Comparison of ENCODE assay signal across 9 cellular contexts in the genomic region with DNA sequence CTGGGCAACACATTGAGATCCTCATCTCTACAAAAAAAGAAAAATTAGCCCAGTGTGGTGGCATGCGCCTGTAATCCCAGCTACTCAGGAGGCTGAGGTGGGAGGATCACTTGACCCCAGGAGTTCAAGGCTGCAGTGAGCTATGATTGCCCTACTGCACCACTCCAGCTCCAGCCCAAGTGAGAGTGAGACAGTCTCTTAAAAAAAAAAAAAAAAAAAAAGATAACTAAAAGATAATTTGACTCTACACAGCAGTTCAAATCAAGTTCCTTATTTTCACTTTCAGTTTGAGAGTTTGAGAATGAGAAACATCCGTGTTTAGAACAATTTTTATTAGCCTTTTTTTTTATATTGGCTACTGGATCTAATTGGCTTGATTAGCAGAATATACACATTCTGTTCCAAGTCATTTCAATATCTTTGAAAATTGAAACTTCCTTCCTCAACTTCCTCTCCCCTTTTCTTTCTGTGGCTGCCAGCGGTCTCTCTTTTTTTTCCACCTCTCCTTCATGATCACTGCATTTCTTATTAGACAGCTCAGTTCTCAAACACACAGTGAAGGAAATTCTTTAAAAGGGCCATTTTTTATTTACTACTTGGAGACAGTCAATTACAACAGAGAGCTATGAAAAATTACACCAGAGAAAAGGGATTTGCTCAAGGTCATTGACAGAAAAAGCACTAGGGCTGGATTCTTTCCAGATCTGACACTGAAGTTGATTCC. TPM values are rescaled to one million over a fixed set of nuclear protein-coding genes. Genes with fewer than 3 reads are reported as not detected.
A peak's percentile ranks its signal among the peaks of the same experiment; 100 is the strongest.
DNase-seq lines count a peak whose midpoint lies in the region; ATAC-seq and TF ChIP-seq lines count a peak whose summit lies in the region.
"Had no signal": no experiment of that assay in that cellular context is flagged by ENCODE, and none has a peak within 500 bp of the region (broad histone marks: within the 10 kb centered on the region; RNA-seq: fewer than 3 reads in every experiment).

No MANE protein-coding gene starts in this region.

- H3K36me3 ChIP-seq in SK-N-SH (replicated peaks in 1 of 2; ENCODE audit: control insufficient read depth in 1 of 2, insufficient read depth in 2 of 2, low read length in 1 of 2) = no peaks in the 10 kb centered on the region
- no peaks in the 10 kb centered on the region for H3K36me3 ChIP-seq in gastroesophageal sphincter
- H3K36me3 ChIP-seq in subcutaneous abdominal adipose tissue (ENCODE audit: control insufficient read depth in 5 of 5, insufficient read depth in 5 of 5, low read length in 5 of 5) = no peaks in the 10 kb centered on the region

- no peaks in the 10 kb centered on the region for H3K27me3 ChIP-seq in SK-N-SH (ENCODE audit: insufficient read depth)
- H3K27me3 ChIP-seq in gastroesophageal sphincter = no peaks in the 10 kb centered on the region
- H3K27me3 ChIP-seq in subcutaneous abdominal adipose tissue (ENCODE audit: control insufficient read depth in 5 of 5, insufficient read depth in 4 of 5, low read length in 5 of 5) = no peaks in the 10 kb centered on the region

- H2AFZ ChIP-seq in SK-N-SH (ENCODE audit: low read depth) = peak overlapping the region; percentile 77

- H3K4me2 ChIP-seq in SK-N-SH = peak overlapping the region; percentile 42; the same call in 1 of the 2 replicates

- H3K36me3 Mint-ChIP-seq in T-helper 2 cell treated with Interferon-gamma antibody and Interleukin-4, amounts not matched to agents 5 μg/mL and 100 μg/mL, for 36 hours (ENCODE audit: low read depth) = no peaks in the 10 kb centered on the region

- no peak for TF ChIP-seq POLR2A in gastroesophageal sphincter (IDR thresholded peaks at IDR 0.05)

- 0 out of 2 replicates have a peak overlapping the region, but pooled peaks have one; percentile 18 for H3K9ac ChIP-seq in SK-N-SH
- H3K9ac ChIP-seq in subcutaneous abdominal adipose tissue (ENCODE audit: low read length in 5 of 5) = peak overlapping the region; percentile 26 to 56 (median 41)

- H3K9me2 ChIP-seq in SK-N-SH = no peaks in the 10 kb centered on the region

- H3K9me3 Mint-ChIP-seq in T-helper 2 cell treated with Interferon-gamma antibody and Interleukin-4, amounts not matched to agents 5 μg/mL and 100 μg/mL, for 36 hours = no peaks in the 10 kb centered on the region

- 80% methylated on average over 3 of the region's 3 CpGs for WGBS in SK-N-SH (ENCODE audit: low lambda C conversion rate)
- WGBS in gastroesophageal sphincter (ENCODE audit: low coverage in 1 of 2), 2 donors = 39 to 42% methylated on average over 3 of the region's 3 CpGs

- TF ChIP-seq EP300 in SK-N-SH (IDR thresholded peaks at IDR 0.05; ENCODE audit: borderline replicate concordance in 1 of 2, low read depth in 1 of 2, low read length in 1 of 2) (no peak), gastroesophageal sphincter (IDR thresholded peaks at IDR 0.05) (no peak)

- H3K4me3 ChIP-seq in SK-N-SH (ENCODE audit: low read depth in 2 of 2, low read length in 1 of 2) = peak overlapping the region in 1 of 2 experiments; percentile 40; a peak in 2 of 4 replicates
- peak overlapping the region in 1 of 2 donors; percentile 18 for H3K4me3 ChIP-seq in gastroesophageal sphincter
- H3K4me3 ChIP-seq in subcutaneous abdominal adipose tissue (ENCODE audit: low read depth in 1 of 5, low read length in 5 of 5) = peak overlapping the region; percentile 15 to 48 (median 35)

- H3K27me3 Mint-ChIP-seq in T-helper 2 cell treated with Interferon-gamma antibody and Interleukin-4, amounts not matched to agents 5 μg/mL and 100 μg/mL, for 36 hours (ENCODE audit: low read depth) = peaks cover 13% of the 10 kb centered on the region

- no peaks in the 10 kb centered on the region for H3K9me3 ChIP-seq in SK-N-SH
- H3K9me3 ChIP-seq in gastroesophageal sphincter = no peaks in the 10 kb centered on the region
- H3K9me3 ChIP-seq in subcutaneous abdominal adipose tissue (ENCODE audit: control insufficient read depth in 5 of 5, low read length in 5 of 5) = no peaks in the 10 kb centered on the region

- no peaks in the 10 kb centered on the region for H4K20me1 ChIP-seq in SK-N-SH (ENCODE audit: insufficient read depth)

- POLR2A ChIA-PET in SK-N-SH (lab: Yijun Ruan, JAX) = interaction anchor here (0.9 to 1.2 kb wide), 2 partner anchors 24 to 38 kb away, joined by 3 to 4 read pairs; no protein-coding TSS in a partner anchor

- no peak for DNase-seq in SK-N-SH
- DNase-seq in T-helper 2 cell treated with Interferon-gamma antibody and Interleukin-4, amounts not matched to agents 5 μg/mL and 100 μg/mL, for 36 hours (ENCODE audit: low spot score) = no peak
- no peak for DNase-seq in NCI-H69 (lab: John Stamatoyannopoulos, UW)
- DNase-seq in T-helper 9 cell = no peak
- DNase-seq in NCI-H1694 treated with DMSO at 0.1 percent for 48 hours (lab: John Stamatoyannopoulos, UW) = no peak
- DNase-seq: NCI-H226 had no signal

- peak overlapping the region; percentile 90 for H3K27ac Mint-ChIP-seq in T-helper 2 cell treated with Interferon-gamma antibody and Interleukin-4, amounts not matched to agents 5 μg/mL and 100 μg/mL, for 36 hours

- H3K4me1 ChIP-seq in SK-N-SH (ENCODE audit: control insufficient read depth in 1 of 2, insufficient read depth in 2 of 2, low read depth in 1 of 2, low read length in 1 of 2) (peaks cover 10 to 21% of the 10 kb centered on the region in 2 experiments; a peak in 3 of 4 replicates), gastroesophageal sphincter (peaks cover 0 to 36% (median under 1%) of the 10 kb centered on the region in 3 donors), subcutaneous abdominal adipose tissue (ENCODE audit: control insufficient read depth in 5 of 5, insufficient read depth in 5 of 5, low read length in 5 of 5) (peaks cover 11 to 48% (median 42%) of the 10 kb centered on the region in 5 donors)

- H3F3A ChIP-seq in SK-N-SH (replicated peaks; ENCODE audit: insufficient read depth) = peaks cover 30% of the 10 kb centered on the region

- CTCF ChIA-PET in SK-N-SH (lab: Yijun Ruan, JAX) = interaction anchor here (1.1 to 1.7 kb wide), 5 partner anchors 9 to 59 kb away, joined by 5 to 8 read pairs (median 5); a partner anchor contains a TSS

- ATAC-seq in SK-N-SH treated with all-trans-retinoic acid at 6 μM for 48 hours (no peak), gastroesophageal sphincter (no peak)

- peaks cover 14% of the 10 kb centered on the region; the same call in 1 of the 2 replicates for H3K79me2 ChIP-seq in SK-N-SH (ENCODE audit: insufficient read depth)

- TF ChIP-seq RAD21 in SK-N-SH (IDR thresholded peaks at IDR 0.05; ENCODE audit: low read length) = no peak

- peak overlapping the region; percentile 77 for H3K4me3 Mint-ChIP-seq in T-helper 2 cell treated with Interferon-gamma antibody and Interleukin-4, amounts not matched to agents 5 μg/mL and 100 μg/mL, for 36 hours

- TF ChIP-seq CTCF in SK-N-SH (IDR thresholded peaks at IDR 0.05) (no peak), gastroesophageal sphincter (IDR thresholded peaks at IDR 0.05) (no peak)

- peaks cover 26% of the 10 kb centered on the region for H3K4me1 Mint-ChIP-seq in T-helper 2 cell treated with Interferon-gamma antibody and Interleukin-4, amounts not matched to agents 5 μg/mL and 100 μg/mL, for 36 hours (ENCODE audit: low read depth)

- H3K27ac ChIP-seq in SK-N-SH (ENCODE audit: low read depth in 2 of 2, low read length in 1 of 2) = peak overlapping the region; percentile 39 to 56; a peak in 3 of 4 replicates
- H3K27ac ChIP-seq in gastroesophageal sphincter = peak overlapping the region in 3 of 4 donors; percentile 22 to 54 (median 35)
- peak overlapping the region; percentile 89 for H3K27ac ChIP-seq in subcutaneous abdominal adipose tissue (ENCODE audit: low read depth, low read length)

TF ChIP-seq in SK-N-SH, 30 proteins besides CTCF, POLR2A, EP300 and RAD21 (continues in another document):
- TF ChIP-seq RXRA (IDR thresholded peaks at IDR 0.05; ENCODE audit: borderline replicate concordance, low read depth) (no peak), POLR2AphosphoS5 (IDR thresholded peaks at IDR 0.05; ENCODE audit: low read depth, low read length) (no peak), NRF1 (IDR thresholded peaks at IDR 0.05; ENCODE audit: low read depth, low read length) (no peak), MXI1 (IDR thresholded peaks at IDR 0.05; ENCODE audit: low read depth, low read length) (no peak), GABPA (IDR thresholded peaks at IDR 0.05; ENCODE audit: low read depth) (no peak), YY1 (IDR thresholded peaks at IDR 0.05; ENCODE audit: low read depth) (no peak)

TF ChIP-seq in SK-N-SH treated with all-trans-retinoic acid at 6 μM for 48 hours, 23 proteins besides CTCF, POLR2A, EP300 and RAD21 (continues in another document):
- TF ChIP-seq TOX (CRISPR knock-in tag; IDR thresholded peaks at IDR 0.05; ENCODE audit: borderline replicate concordance) = no peak
- no peak for TF ChIP-seq ISL1 (CRISPR knock-in tag; IDR thresholded peaks at IDR 0.05)

RNA-seq across cellular contexts. Expression of a gene that starts 4.5 kb away (rescaled TPM):
- polyA plus RNA-seq in SK-N-SH (2012; rRNA removed) = 46.6 and 49.5 TPM in 2 replicates
- polyA plus RNA-seq in SK-N-SH (2012; cell fraction: cytosol; rRNA removed) = 34.6 and 41.5 TPM in 2 replicates
- 128 and 151 TPM in 2 replicates for polyA plus RNA-seq in SK-N-SH (2012; cell fraction: nucleus; rRNA removed)
- 10 to 100 TPM; 11.5 to 23.3 (median 16.1) TPM for total RNA-seq in gastroesophageal sphincter

RNA-seq across cellular contexts. Expression of a gene that starts 24.1 kb away (rescaled TPM):
- polyA plus RNA-seq in SK-N-SH (2012; rRNA removed) = 122 and 137 TPM in 2 replicates
- polyA plus RNA-seq in SK-N-SH (2012; cell fraction: cytosol; rRNA removed) = 127 and 134 TPM in 2 replicates
- polyA plus RNA-seq in SK-N-SH (2012; cell fraction: nucleus; rRNA removed) = 62.7 and 94.9 TPM in 2 replicates
- total RNA-seq in gastroesophageal sphincter = 10 to 100 TPM; 34.4 to 76.6 (median 50.3) TPM

RNA-seq across cellular contexts. Expression of a gene that starts 47.2 kb away (rescaled TPM):
- polyA plus RNA-seq in SK-N-SH (2012; rRNA removed) = not detected in 2 replicates
- polyA plus RNA-seq in SK-N-SH (2012; cell fraction: cytosol; rRNA removed) = not detected in 2 replicates
- 0.04 TPM in 1 of 2 replicates, not detected in the other for polyA plus RNA-seq in SK-N-SH (2012; cell fraction: nucleus; rRNA removed)
- not detected for total RNA-seq in gastroesophageal sphincter

RNA-seq across cellular contexts. Expression of a gene that starts 48.4 kb away (rescaled TPM):
- 16.9 and 21.5 TPM in 2 replicates for polyA plus RNA-seq in SK-N-SH (2012; rRNA removed)
- polyA plus RNA-seq in SK-N-SH (2012; cell fraction: cytosol; rRNA removed) = 7.3 and 9.0 TPM in 2 replicates
- polyA plus RNA-seq in SK-N-SH (2012; cell fraction: nucleus; rRNA removed) = 72.2 and 106 TPM in 2 replicates
- under 1 TPM in 1 of 4 donors, not detected in 3; 0.54 TPM for total RNA-seq in gastroesophageal sphincter

RNA-seq across cellular contexts. Expression of a gene that starts 48.5 kb away (rescaled TPM):
- 266 and 337 TPM in 2 replicates for polyA plus RNA-seq in SK-N-SH (2012; rRNA removed)
- polyA plus RNA-seq in SK-N-SH (2012; cell fraction: cytosol; rRNA removed) = 259 and 311 TPM in 2 replicates
- 195 and 246 TPM in 2 replicates for polyA plus RNA-seq in SK-N-SH (2012; cell fraction: nucleus; rRNA removed)
- 10 to 100 TPM; 40.3 to 62.1 (median 52.2) TPM for total RNA-seq in gastroesophageal sphincter

Comparison
In these comparisons a context has a peak if more than half of its experiments do, and no peak if none do; other contexts are left out.
1. H3K27ac ChIP-seq: peak in every context shown above with its lines; median percentile 89 in subcutaneous abdominal adipose tissue; 48 in SK-N-SH; 35 in gastroesophageal sphincter.